Comparison of ENCODE assay signal across 22 cellular contexts in genomic region chr10:16689227-16689626, GRCh38.
"Had no signal": no experiment of that assay in that cellular context is flagged by ENCODE, and none has a peak within 500 bp of the region (broad histone marks: within the 10 kb centered on the region; RNA-seq: fewer than 3 reads in every experiment).

No MANE protein-coding gene starts in this region.

- DNase-seq: cerebellar nuclear complex; colonic mucosa; dermis blood vessel endothelial cell; effector CD4-positive, alpha-beta T cell; endodermal cell; gastrocnemius medialis; islet precursor cell; mammary epithelial cell; mucosa of descending colon; naive thymus-derived CD8-positive, alpha-beta T cell; posterior cingulate gyrus; small intestine; stimulated activated CD4-positive, alpha-beta T cell treated with anti-CD3 and anti-CD28 coated beads, Interleukin-12 subunit alpha, Interleukin-12 subunit beta, amount 100 ng/mL, for 4 hours; stimulated activated naive CD4-positive, alpha-beta T cell; stomach; substantia nigra; transverse colon had no signal

- H3K79me2 ChIP-seq: hepatocyte had no signal

- ATAC-seq: gastrocnemius medialis; left lobe of liver; mucosa of descending colon; naive thymus-derived CD8-positive, alpha-beta T cell; sciatic nerve had no signal

- H3K27ac Mint-ChIP-seq: endodermal cell had no signal

- H3K27ac ChIP-seq: colonic mucosa, gastrocnemius medialis, hepatocyte, neutrophil, stomach, thoracic aorta, transverse colon had no signal

- H3K4me3 Mint-ChIP-seq: endodermal cell; naive thymus-derived CD8-positive, alpha-beta T cell had no signal

- H3K9me3 ChIP-seq: colonic mucosa, gastrocnemius medialis, mucosa of descending colon, neutrophil, stomach, thoracic aorta, transverse colon had no signal

- H3K36me3 ChIP-seq: colonic mucosa, thoracic aorta had no signal

- H3K4me1 Mint-ChIP-seq: endodermal cell had no signal

- H3K4me1 ChIP-seq: colonic mucosa, gastrocnemius medialis, stomach, transverse colon had no signal

- H3K4me3 ChIP-seq: colonic mucosa, gastrocnemius medialis, hepatocyte, mucosa of descending colon, stomach, thoracic aorta, transverse colon had no signal

- H3K9me3 Mint-ChIP-seq: endodermal cell; naive thymus-derived CD8-positive, alpha-beta T cell had no signal

- H3K27me3 ChIP-seq: colonic mucosa, gastrocnemius medialis, hepatocyte, neutrophil, stomach, transverse colon had no signal

- H3K4me2 ChIP-seq: hepatocyte had no signal

- H3K27me3 Mint-ChIP-seq: naive thymus-derived CD8-positive, alpha-beta T cell had no signal

- H2AFZ ChIP-seq: hepatocyte had no signal
